In the genomic region with DNA sequence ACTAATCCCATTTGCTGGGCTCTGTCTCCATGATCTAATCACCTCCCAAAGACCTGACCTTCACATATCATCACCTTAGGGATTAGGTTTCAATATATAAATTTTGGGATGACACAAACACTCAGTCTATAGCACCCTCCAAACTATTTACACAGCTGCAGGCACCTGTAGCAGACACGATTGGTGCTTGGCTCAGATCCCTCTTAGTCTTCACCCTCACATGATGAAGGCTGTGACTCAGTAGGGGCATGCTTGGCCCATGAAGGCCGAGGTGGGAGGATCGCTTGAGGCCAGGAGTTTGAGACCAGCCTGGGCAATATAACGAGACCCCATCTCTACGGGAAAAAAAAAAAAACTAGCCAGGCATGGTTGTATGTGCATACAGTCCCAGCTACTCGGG, we compare ENCODE assay signal across 22 cellular contexts.
A peak's percentile ranks its signal among the peaks of the same experiment; 100 is the strongest.
DNase-seq lines count a peak whose midpoint lies in the region; ATAC-seq and TF ChIP-seq lines count a peak whose summit lies in the region.
"Had no signal": no experiment of that assay in that cellular context is flagged by ENCODE, and none has a peak within 500 bp of the region (broad histone marks: within the 10 kb centered on the region; RNA-seq: fewer than 3 reads in every experiment).

No MANE protein-coding gene starts in this region.

- H3K4me1 ChIP-seq in right atrium auricular region: no peaks in the 10 kb centered on the region
- H3K4me1 ChIP-seq: SJSA1 had no signal

- no peaks in the 10 kb centered on the region for H3K9me3 ChIP-seq in right atrium auricular region
- H3K9me3 ChIP-seq in CD4-positive, alpha-beta T cell (ENCODE audit: control insufficient read depth, low read length): no peaks in the 10 kb centered on the region
- H3K9me3 ChIP-seq: SJSA1 had no signal

- TF ChIP-seq CTCF in right atrium auricular region (IDR thresholded peaks at IDR 0.05) (no peak), GM10266 (IDR thresholded peaks at IDR 0.05; ENCODE audit: control insufficient read depth, insufficient read depth, low read depth, missing control alignments) (no peak)
- no peak for TF ChIP-seq CTCF in CD4-positive, alpha-beta T cell (IDR thresholded peaks at IDR 0.05)

- H3K27me3 ChIP-seq in right atrium auricular region: no peaks in the 10 kb centered on the region
- H3K27me3 ChIP-seq in CD4-positive, alpha-beta T cell (ENCODE audit: control insufficient read depth, insufficient read depth, low read length): no peaks in the 10 kb centered on the region
- H3K27me3 ChIP-seq: SJSA1 had no signal

- H3K36me3 ChIP-seq in right atrium auricular region: no peaks in the 10 kb centered on the region
- H3K36me3 ChIP-seq: SJSA1 had no signal

- intact Hi-C loops in left ventricle myocardium superior (cut with micrococcal nuclease): no loop called here
- intact Hi-C loops in CD4-positive, alpha-beta T cell (cut with DNase I, micrococcal nuclease): no loop called here

- peaks cover 10% of the 10 kb centered on the region for H3K27me3 Mint-ChIP-seq in CD4-positive, alpha-beta T cell

- no peak overlapping the region for H3K27ac ChIP-seq in right atrium auricular region
- H3K27ac ChIP-seq in CD4-positive, alpha-beta T cell (ENCODE audit: low read depth, low read length): no peak overlapping the region
- H3K27ac ChIP-seq: GM23248, SJSA1 had no signal

- DNase-seq in right atrium auricular region (ENCODE audit: low spot score) (peak; percentile 47), left ventricle myocardium superior (no peak), NCI-H2029 (lab: John Stamatoyannopoulos, UW) (peak; percentile 95), NCI-H774 (lab: John Stamatoyannopoulos, UW) (peak; percentile 8), GM10266 (ENCODE audit: extremely low spot score) (no peak)
- no peak for DNase-seq in CD4-positive, alpha-beta T cell
- DNase-seq: DMS79 treated with DMSO at 0.1 percent for 48 hours; GF-D8; GM23248; H7; Kasumi-1; NCI-H1105 treated with DMSO at 0.1 percent for 48 hours; NCI-H146; NCI-H1930; NCI-H345; NCI-H524 treated with DMSO at 0.1 percent for 48 hours; NK-92 treated with Interleukin-12 subunit alpha and Interleukin-12 subunit beta, amount 100 ng/mL, for 24 hours; PC-3; T-helper 2 cell had no signal

- H3K4me3 Mint-ChIP-seq in CD4-positive, alpha-beta T cell: no peak overlapping the region

- CTCF ChIA-PET in CD4-positive, alpha-beta T cell (lab: Charles Lee): no interaction called here

- no peaks in the 10 kb centered on the region for H3K9me3 Mint-ChIP-seq in CD4-positive, alpha-beta T cell

- no peak for ATAC-seq in left ventricle myocardium superior
- no peak for ATAC-seq in GM21367 (IDR thresholded peaks at IDR 0.05; ENCODE audit: unreplicated experiment)
- no peak for ATAC-seq in CD4-positive, alpha-beta T cell (ENCODE audit: poor library complexity)
- ATAC-seq: K562, PC-3 had no signal

- no peak overlapping the region for H3K27ac Mint-ChIP-seq in CD4-positive, alpha-beta T cell

- POLR2A ChIA-PET in CD4-positive, alpha-beta T cell (lab: Charles Lee): no interaction called here

- no peaks in the 10 kb centered on the region for H3K4me1 Mint-ChIP-seq in CD4-positive, alpha-beta T cell (ENCODE audit: low read depth)

- H3K4me3 ChIP-seq in right atrium auricular region: no peak overlapping the region
- H3K4me3 ChIP-seq: GM23248, K562, SJSA1 had no signal

- no peaks in the 10 kb centered on the region for H3K36me3 Mint-ChIP-seq in CD4-positive, alpha-beta T cell (ENCODE audit: low read depth)

Comparison
In these comparisons a context has a peak if more than half of its experiments do, and no peak if none do; other contexts are left out.
1. DNase-seq: peak in right atrium auricular region (single experiment), NCI-H2029 (single experiment) and NCI-H774 (single experiment); none in left ventricle myocardium superior (single experiment), CD4-positive, alpha-beta T cell (0 of 10) and GM10266 (single experiment).